In the genomic region with DNA sequence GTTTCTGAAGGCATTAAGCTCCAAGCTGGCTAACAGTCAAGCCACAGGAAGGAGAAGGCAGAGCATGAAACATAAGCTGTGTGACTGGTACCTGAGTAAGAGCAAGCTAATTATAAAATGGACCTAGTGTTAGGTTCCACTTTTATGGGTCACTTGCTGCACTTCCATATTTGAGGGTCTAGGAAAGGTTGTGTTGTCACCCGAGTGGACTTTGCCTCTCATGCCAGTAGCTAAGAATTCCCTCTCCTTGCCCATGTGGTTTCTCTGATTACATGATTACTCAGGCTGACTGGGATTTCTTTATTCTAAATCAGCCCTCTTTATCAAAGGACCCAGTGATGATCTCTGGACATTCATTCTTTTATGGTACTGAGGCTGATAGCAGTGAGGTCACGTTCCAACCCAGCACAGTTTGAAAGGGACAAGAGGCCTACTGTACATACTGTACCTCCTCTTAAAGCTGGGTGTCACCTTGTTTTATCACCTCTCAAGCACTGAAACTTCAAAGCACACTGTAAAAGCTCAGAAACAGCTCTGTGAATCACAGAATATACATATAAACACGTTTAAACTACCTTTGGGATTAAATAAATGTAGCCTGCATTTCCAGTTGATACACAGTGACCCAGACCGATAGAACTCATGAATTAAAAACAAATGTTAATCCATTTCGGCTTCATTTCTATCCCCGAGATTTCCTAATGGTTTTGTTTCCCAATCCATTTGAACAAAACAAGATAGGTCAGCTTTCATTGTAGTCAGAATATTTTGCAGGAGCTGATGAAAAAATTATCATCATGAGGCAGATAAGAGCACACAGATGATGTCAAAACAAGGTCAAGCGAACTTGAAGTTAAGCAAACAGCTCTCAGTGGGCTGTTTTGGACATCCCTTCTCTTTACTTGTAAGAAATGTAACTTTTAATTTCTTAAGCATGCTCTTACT, we compare ENCODE assay signal across 15 cellular contexts.
DNase-seq lines count a peak whose midpoint lies in the region; ATAC-seq and TF ChIP-seq lines count a peak whose summit lies in the region.
"Had no signal": no experiment of that assay in that cellular context is flagged by ENCODE, and none has a peak within 500 bp of the region (broad histone marks: within the 10 kb centered on the region; RNA-seq: fewer than 3 reads in every experiment).

No MANE protein-coding gene starts in this region.

- H3K4me1 ChIP-seq in uterus, result no peaks in the 10 kb centered on the region
- H3K4me1 ChIP-seq: spleen had no signal

- ATAC-seq in Right ventricle myocardium inferior, result peak; percentile 85
- ATAC-seq in GM19467 (IDR thresholded peaks at IDR 0.05; ENCODE audit: unreplicated experiment), result no peak
- ATAC-seq: activated naive CD4-positive, alpha-beta T cell treated with anti-CD3 and anti-CD28 coated beads, Interleukin-2, amount 50 U/mL, for 72 hours had no signal

- no peak for TF ChIP-seq CTCF in uterus (IDR thresholded peaks at IDR 0.05)

- TF ChIP-seq POLR2A in uterus (IDR thresholded peaks at IDR 0.05), result no peak

- no peaks in the 10 kb centered on the region for H3K27me3 ChIP-seq in uterus
- H3K27me3 ChIP-seq: spleen had no signal

- DNase-seq in Right ventricle myocardium inferior (ENCODE audit: missing footprints) (no peak), cardiac septum (ENCODE audit: low spot score) (no peak), astrocyte of the hippocampus (ENCODE audit: low read depth, low spot score) (peak; percentile 70), hepatic stellate cell (ENCODE audit: low spot score) (peak; percentile 13), uterus (peak in 1 of 2 donors; percentile 19), NCI-H187 (lab: John Stamatoyannopoulos, UW) (no peak), NCI-H446 treated with DMSO at 0.1 percent for 48 hours (lab: John Stamatoyannopoulos, UW) (no peak)
- DNase-seq: ACHN; activated CD4-positive, alpha-beta T cell treated with anti-CD3 and anti-CD28 coated beads, Interleukin-2, amount 10 ng/mL, durations not matched to agents 24 days and 14 days; midbrain; NCI-H1694 treated with DMSO at 0.1 percent for 48 hours; RPMI8226; spleen had no signal

- H3K27ac ChIP-seq in uterus, result peak overlapping the region; percentile 5 to 53
- H3K27ac ChIP-seq: spleen had no signal

- no peak overlapping the region for H3K4me3 ChIP-seq in uterus
- H3K4me3 ChIP-seq: spleen had no signal

- no peaks in the 10 kb centered on the region for H3K36me3 ChIP-seq in uterus
- H3K36me3 ChIP-seq: spleen had no signal

- intact Hi-C loops in Right ventricle myocardium inferior (cut with DNase I), result no loop called here
- intact Hi-C loops in cardiac septum (cut with DNase I), result no loop called here
- intact Hi-C loops in uterus (cut with DNase I; ENCODE audit: low total_unique reads), result no loop called here

- H3K9me3 ChIP-seq in uterus, result no peaks in the 10 kb centered on the region
- H3K9me3 ChIP-seq: spleen had no signal

Comparison
In these comparisons a context has a peak if more than half of its experiments do, and no peak if none do; other contexts are left out.
1. DNase-seq: peak in astrocyte of the hippocampus (single experiment) and hepatic stellate cell (single experiment); none in Right ventricle myocardium inferior (single experiment), cardiac septum (single experiment), NCI-H187 (0 of 2) and NCI-H446 treated with DMSO at 0.1 percent for 48 hours (single experiment).